Comparison of ENCODE assay signal across 14 cellular contexts in genomic region chr5:159092288-159092687, GRCh38.
"Had no signal": no experiment of that assay in that cellular context is flagged by ENCODE, and none has a peak within 500 bp of the region (broad histone marks: within the 10 kb centered on the region; RNA-seq: fewer than 3 reads in every experiment).

No MANE protein-coding gene starts in this region.

- H3K4me1 ChIP-seq: thyroid gland had no signal

- H3K4me3 Mint-ChIP-seq: endodermal cell; nephron; stimulated activated naive CD8-positive, alpha-beta T cell treated with anti-CD3 and anti-CD28 coated beads, Interleukin-15, Interleukin-2, amounts not matched to agents 100 ng/mL and 50 ng/mL, for 24 hours had no signal

- H3K27ac Mint-ChIP-seq: endodermal cell; stimulated activated naive CD8-positive, alpha-beta T cell treated with anti-CD3 and anti-CD28 coated beads, Interleukin-15, Interleukin-2, amounts not matched to agents 100 ng/mL and 50 ng/mL, for 24 hours had no signal

- H3K4me3 ChIP-seq: thyroid gland had no signal

- DNase-seq: activated CD4-positive, alpha-beta T cell treated with anti-CD3 and anti-CD28 coated beads, Interleukin-2, amount 50 U/mL, for 1 hour; activated naive CD4-positive, alpha-beta T cell treated with anti-CD3 and anti-CD28 coated beads, Interleukin-2, amount 50 U/mL, for 16 hours; activated T-cell treated with anti-CD3 and anti-CD28 coated beads, Interleukin-2, amount 50 U/mL, for 1 hour; amniotic stem cell; brain microvascular endothelial cell; cerebellar nuclear complex; endodermal cell; head of caudate nucleus; mammary epithelial cell; stimulated activated CD4-positive, alpha-beta T cell treated with anti-CD3 and anti-CD28 coated beads, Interleukin-4, amount 100 ng/mL, for 1 hour; stimulated activated CD8-positive, alpha-beta memory T cell treated with anti-CD3 and anti-CD28 coated beads, Interleukin-4, amount 100 ng/mL, for 48 hours; thyroid gland had no signal

- H3K9me3 Mint-ChIP-seq: endodermal cell; nephron; stimulated activated naive CD8-positive, alpha-beta T cell treated with anti-CD3 and anti-CD28 coated beads, Interleukin-15, Interleukin-2, amounts not matched to agents 100 ng/mL and 50 ng/mL, for 24 hours had no signal

- H3K27ac ChIP-seq: brain microvascular endothelial cell had no signal

- H3K36me3 ChIP-seq: brain microvascular endothelial cell, thyroid gland had no signal

- H3K9me3 ChIP-seq: thyroid gland had no signal

- H3K27me3 ChIP-seq: brain microvascular endothelial cell, thyroid gland had no signal
